1 cellular context compared by ENCODE assay signal in the genomic region with DNA sequence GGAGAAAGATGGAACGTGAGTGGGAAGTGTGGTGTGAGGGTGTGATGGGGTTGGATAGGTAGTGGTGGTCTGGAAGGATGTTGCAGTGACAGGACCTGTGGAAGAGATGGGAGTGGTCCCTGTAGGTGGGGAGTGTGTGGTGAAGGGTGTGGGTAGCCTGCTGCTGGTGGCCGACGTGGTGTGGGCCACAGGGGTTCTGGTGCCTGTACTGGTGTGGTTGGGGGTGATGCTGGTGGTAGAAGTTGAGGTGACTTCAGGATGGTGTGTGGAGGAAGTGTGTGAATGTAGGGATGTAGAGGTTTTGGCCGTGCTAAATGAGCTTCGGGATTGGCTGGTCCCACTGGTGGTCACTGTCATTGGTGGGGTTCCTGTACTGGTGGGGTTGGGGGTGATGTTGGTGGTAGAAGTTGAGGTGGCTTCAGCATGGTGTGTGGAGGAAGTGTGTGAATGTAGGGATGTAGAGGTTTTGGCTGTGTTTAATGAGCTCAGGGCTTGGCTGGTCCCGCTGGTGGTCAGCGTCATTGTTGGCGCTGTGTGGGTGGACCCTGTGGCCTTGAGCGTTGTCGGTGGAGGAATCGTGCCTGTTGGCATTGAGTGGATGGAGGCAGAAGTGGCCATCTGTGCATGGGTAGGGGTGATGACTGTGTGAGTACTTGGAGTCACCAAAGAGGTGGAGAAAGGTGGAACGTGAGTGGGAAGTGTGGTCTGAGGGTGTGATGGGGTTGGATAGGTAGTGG.
TF ChIP-seq lines count a peak whose summit lies in the region.

No MANE protein-coding gene starts in this region.

TF ChIP-seq in GM12878, 131 proteins besides CTCF, POLR2A, EP300 and RAD21 (continued from another document):
- TF ChIP-seq, protein P1, sequence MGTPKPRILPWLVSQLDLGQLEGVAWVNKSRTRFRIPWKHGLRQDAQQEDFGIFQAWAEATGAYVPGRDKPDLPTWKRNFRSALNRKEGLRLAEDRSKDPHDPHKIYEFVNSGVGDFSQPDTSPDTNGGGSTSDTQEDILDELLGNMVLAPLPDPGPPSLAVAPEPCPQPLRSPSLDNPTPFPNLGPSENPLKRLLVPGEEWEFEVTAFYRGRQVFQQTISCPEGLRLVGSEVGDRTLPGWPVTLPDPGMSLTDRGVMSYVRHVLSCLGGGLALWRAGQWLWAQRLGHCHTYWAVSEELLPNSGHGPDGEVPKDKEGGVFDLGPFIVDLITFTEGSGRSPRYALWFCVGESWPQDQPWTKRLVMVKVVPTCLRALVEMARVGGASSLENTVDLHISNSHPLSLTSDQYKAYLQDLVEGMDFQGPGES (IDR thresholded peaks at IDR 0.05) = no peak
